1 cellular context compared by ENCODE assay signal in the genomic region with DNA sequence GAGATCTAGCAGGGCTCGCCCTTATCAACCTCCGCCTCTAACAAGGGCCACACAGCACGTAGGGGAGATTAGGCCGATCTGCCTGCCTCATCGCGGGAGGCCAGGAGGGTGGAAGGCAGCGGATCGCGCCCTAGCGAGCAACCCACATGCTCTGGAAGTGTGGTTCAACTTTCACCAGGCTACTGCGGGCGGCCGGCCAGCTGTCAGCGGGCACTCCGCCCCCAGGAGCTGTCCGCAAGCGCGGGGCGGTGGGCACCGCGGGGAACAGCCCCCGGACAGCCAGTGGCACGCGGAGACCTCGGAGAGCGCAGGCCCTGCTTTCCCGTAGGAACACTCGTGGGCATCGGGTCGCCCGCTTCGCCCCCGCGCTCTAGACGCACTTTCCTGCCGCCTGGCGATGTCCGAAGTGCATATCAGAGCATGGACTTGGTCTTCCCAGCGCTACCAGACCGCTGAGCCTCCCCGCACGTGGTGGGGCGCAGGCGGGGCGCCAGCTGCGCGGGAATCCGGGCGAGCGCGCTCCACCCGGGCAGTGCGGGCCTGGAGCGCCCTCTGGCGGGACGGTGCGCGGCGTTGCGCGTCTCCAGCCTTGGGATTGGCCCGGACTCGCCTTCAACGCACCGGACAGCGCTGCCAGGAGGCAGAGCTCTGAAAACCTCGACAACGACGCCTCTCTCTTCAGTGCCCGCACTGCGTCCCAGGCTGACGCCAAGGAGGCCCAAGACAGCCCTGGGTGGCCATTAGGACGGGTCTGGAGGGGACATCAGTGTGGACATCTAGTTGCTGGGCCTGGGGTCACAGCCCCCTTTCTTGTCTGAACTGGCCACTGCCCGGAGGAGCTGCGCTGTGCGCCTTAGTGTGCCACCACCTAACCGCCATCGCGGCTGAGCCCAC.
A peak's percentile ranks its signal among the peaks of the same experiment; 100 is the strongest.
TF ChIP-seq lines count a peak whose summit lies in the region.

No MANE protein-coding gene starts in this region.

TF ChIP-seq in endothelial cell of umbilical vein, 7 proteins besides CTCF, POLR2A, EP300 and RAD21 (continued from another document):
- peak; percentile 40 for TF ChIP-seq POLR2AphosphoS5 (IDR thresholded peaks at IDR 0.05; ENCODE audit: insufficient read depth, low read depth, low read length)
- peak; percentile 29 for TF ChIP-seq MYC (IDR thresholded peaks at IDR 0.05; ENCODE audit: low read depth, low read length)
- peak; percentile 59 for TF ChIP-seq EZH2 (IDR thresholded peaks at IDR 0.05; ENCODE audit: borderline replicate concordance, low read depth, low read length, severe bottlenecking)
- TF ChIP-seq JUN (IDR thresholded peaks at IDR 0.05; ENCODE audit: borderline replicate concordance, insufficient read depth, insufficient read length, low read depth): no peak
- no peak for TF ChIP-seq FOS (IDR thresholded peaks at IDR 0.05; ENCODE audit: borderline replicate concordance, insufficient read depth, low read length)
